Comparison of ENCODE assay signal across 1 cellular context in genomic region chr16:23571895-23572294, GRCh38.
TF ChIP-seq lines count a peak whose summit lies in the region.

No MANE protein-coding gene starts in this region.

TF ChIP-seq in K562, 482 proteins besides CTCF, POLR2A, EP300 and RAD21:
- TF ChIP-seq NEUROD1 (IDR thresholded peaks at IDR 0.05; ENCODE audit: borderline replicate concordance, low read depth, low read length, partially characterized antibody) (no peak), EWSR1 (IDR thresholded peaks at IDR 0.05; ENCODE audit: borderline replicate concordance, low read depth, partially characterized antibody) (no peak), POLR3G (IDR thresholded peaks at IDR 0.05; ENCODE audit: extremely low read depth, insufficient read length, insufficient replicate concordance) (no peak), PPARD (CRISPR knock-in tag; IDR thresholded peaks at IDR 0.05) (no peak), U2AF2 (optimal IDR thresholded peaks at IDR 0.05; ENCODE audit: low read depth, low read length) (no peak), BMI1 (IDR thresholded peaks at IDR 0.05; ENCODE audit: low read length) (no peak), MCM2 (IDR thresholded peaks at IDR 0.05; ENCODE audit: low read depth) (no peak), ZC3H8 (IDR thresholded peaks at IDR 0.05) (no peak), KLF10 (CRISPR knock-in tag; IDR thresholded peaks at IDR 0.05) (no peak), PHF20 (IDR thresholded peaks at IDR 0.05; ENCODE audit: partially characterized antibody) (no peak), ZNF280B (CRISPR knock-in tag; IDR thresholded peaks at IDR 0.05) (no peak), ZKSCAN1 (IDR thresholded peaks at IDR 0.05; ENCODE audit: low read depth, low read length) (no peak), ESRRB (CRISPR knock-in tag; IDR thresholded peaks at IDR 0.05; ENCODE audit: borderline replicate concordance) (no peak), NCOA1 (IDR thresholded peaks at IDR 0.05; ENCODE audit: low read depth) (no peak), TRIM24 (IDR thresholded peaks at IDR 0.05) (no peak)
TF ChIP-seq in K562: peak in this region for 0.
